ENCODE assay signal across 1 cellular context in the genomic region with DNA sequence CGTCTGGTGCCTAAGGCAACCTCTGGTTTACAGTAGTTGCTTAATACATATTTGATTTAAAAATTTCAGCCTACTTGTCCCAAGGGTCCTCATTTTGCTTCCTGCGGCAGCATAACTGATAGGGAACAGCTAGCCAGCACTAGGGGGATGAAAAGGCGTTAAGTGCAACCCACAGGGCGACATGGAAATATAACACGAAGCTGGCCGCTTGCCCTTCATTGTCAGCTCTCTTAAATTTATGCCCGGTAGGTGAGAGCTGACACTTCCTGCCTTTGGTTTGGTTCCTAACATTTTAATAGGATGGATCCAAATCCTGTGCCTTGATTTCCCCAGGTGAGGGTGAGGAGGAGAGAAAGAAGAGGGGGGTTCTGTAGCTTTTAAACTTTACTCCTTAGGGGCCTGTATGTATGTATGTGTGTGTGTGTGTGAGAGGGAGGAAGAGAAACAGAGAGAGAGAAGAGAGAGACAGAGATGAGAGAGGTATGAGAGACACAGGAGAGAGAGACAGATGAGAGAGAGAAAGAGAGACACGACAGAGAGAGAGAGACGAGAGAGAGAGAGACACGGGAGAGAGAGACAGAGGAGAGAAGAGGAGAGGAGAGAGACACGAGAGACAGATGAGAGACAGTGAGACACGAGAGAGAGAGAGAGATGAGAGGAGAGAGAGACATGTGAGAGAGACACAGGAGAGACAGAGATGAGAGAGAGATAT.
TF ChIP-seq lines count a peak whose summit lies in the region.

No MANE protein-coding gene starts in this region.

TF ChIP-seq in SK-N-SH, 30 proteins besides CTCF, POLR2A, EP300 and RAD21 (continued from another document):
- TF ChIP-seq, protein P1, sequence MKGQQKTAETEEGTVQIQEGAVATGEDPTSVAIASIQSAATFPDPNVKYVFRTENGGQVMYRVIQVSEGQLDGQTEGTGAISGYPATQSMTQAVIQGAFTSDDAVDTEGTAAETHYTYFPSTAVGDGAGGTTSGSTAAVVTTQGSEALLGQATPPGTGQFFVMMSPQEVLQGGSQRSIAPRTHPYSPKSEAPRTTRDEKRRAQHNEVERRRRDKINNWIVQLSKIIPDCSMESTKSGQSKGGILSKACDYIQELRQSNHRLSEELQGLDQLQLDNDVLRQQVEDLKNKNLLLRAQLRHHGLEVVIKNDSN (IDR thresholded peaks at IDR 0.05; ENCODE audit: borderline replicate concordance, low read depth), result no peak
- no peak for TF ChIP-seq TEAD4 (IDR thresholded peaks at IDR 0.05; ENCODE audit: borderline replicate concordance, insufficient read depth)
- TF ChIP-seq CHD2 (IDR thresholded peaks at IDR 0.05; ENCODE audit: low read length, partially characterized antibody), result no peak
- no peak for TF ChIP-seq NFIC (IDR thresholded peaks at IDR 0.05; ENCODE audit: borderline replicate concordance)
- TF ChIP-seq JUND (IDR thresholded peaks at IDR 0.05), result no peak
- TF ChIP-seq, protein P2, sequence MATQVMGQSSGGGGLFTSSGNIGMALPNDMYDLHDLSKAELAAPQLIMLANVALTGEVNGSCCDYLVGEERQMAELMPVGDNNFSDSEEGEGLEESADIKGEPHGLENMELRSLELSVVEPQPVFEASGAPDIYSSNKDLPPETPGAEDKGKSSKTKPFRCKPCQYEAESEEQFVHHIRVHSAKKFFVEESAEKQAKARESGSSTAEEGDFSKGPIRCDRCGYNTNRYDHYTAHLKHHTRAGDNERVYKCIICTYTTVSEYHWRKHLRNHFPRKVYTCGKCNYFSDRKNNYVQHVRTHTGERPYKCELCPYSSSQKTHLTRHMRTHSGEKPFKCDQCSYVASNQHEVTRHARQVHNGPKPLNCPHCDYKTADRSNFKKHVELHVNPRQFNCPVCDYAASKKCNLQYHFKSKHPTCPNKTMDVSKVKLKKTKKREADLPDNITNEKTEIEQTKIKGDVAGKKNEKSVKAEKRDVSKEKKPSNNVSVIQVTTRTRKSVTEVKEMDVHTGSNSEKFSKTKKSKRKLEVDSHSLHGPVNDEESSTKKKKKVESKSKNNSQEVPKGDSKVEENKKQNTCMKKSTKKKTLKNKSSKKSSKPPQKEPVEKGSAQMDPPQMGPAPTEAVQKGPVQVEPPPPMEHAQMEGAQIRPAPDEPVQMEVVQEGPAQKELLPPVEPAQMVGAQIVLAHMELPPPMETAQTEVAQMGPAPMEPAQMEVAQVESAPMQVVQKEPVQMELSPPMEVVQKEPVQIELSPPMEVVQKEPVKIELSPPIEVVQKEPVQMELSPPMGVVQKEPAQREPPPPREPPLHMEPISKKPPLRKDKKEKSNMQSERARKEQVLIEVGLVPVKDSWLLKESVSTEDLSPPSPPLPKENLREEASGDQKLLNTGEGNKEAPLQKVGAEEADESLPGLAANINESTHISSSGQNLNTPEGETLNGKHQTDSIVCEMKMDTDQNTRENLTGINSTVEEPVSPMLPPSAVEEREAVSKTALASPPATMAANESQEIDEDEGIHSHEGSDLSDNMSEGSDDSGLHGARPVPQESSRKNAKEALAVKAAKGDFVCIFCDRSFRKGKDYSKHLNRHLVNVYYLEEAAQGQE (IDR thresholded peaks at IDR 0.05; ENCODE audit: low read depth, low read length), result no peak
- no peak for TF ChIP-seq FOXM1 (IDR thresholded peaks at IDR 0.05; ENCODE audit: low read depth)
- no peak for TF ChIP-seq POLR2AphosphoS5 (IDR thresholded peaks at IDR 0.05; ENCODE audit: low read depth, low read length)
- TF ChIP-seq, protein P3, sequence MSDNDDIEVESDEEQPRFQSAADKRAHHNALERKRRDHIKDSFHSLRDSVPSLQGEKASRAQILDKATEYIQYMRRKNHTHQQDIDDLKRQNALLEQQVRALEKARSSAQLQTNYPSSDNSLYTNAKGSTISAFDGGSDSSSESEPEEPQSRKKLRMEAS (IDR thresholded peaks at IDR 0.05; ENCODE audit: low read depth), result no peak
- TF ChIP-seq RCOR1 (IDR thresholded peaks at IDR 0.05; ENCODE audit: low read length), result no peak
- no peak for TF ChIP-seq GABPA (IDR thresholded peaks at IDR 0.05; ENCODE audit: low read depth)
